Comparison of ENCODE assay signal across 1 cellular context in genomic region chr3:18425641-18426403, GRCh38.
TF ChIP-seq lines count a peak whose summit lies in the region.

No MANE protein-coding gene starts in this region.

TF ChIP-seq in H1, 55 proteins besides CTCF, POLR2A, EP300 and RAD21 (continued from another document):
- TF ChIP-seq TAF1 (IDR thresholded peaks at IDR 0.05; ENCODE audit: low read depth, low read length) (0 out of 2 replicates have a peak, but pooled peaks have one; percentile 16), TEAD4 (IDR thresholded peaks at IDR 0.05; ENCODE audit: low read depth, low read length) (no peak; the same call in 1 of the 2 replicates), CEBPB (IDR thresholded peaks at IDR 0.05; ENCODE audit: low read depth, low read length) (no peak), ATF2 (IDR thresholded peaks at IDR 0.05; ENCODE audit: low read length) (no peak), EZH2 (IDR thresholded peaks at IDR 0.05; ENCODE audit: low read depth, low read length, severe bottlenecking) (no peak), HDAC6 (IDR thresholded peaks at IDR 0.05; ENCODE audit: low read depth, low read length) (no peak), CTBP2 (IDR thresholded peaks at IDR 0.05; ENCODE audit: borderline replicate concordance, insufficient read depth, insufficient read length, low read length) (no peak), SIRT6 (IDR thresholded peaks at IDR 0.05; ENCODE audit: low read length) (no peak), CBX5 (IDR thresholded peaks at IDR 0.05; ENCODE audit: low read depth, low read length) (no peak), CHD7 (IDR thresholded peaks at IDR 0.05; ENCODE audit: insufficient replicate concordance, low read length) (no peak), KDM4A (IDR thresholded peaks at IDR 0.05; ENCODE audit: low read depth, low read length, severe bottlenecking) (peak; percentile 66), SIN3A (conservative IDR thresholded peaks at IDR 0.05 in 1 of 2, IDR thresholded peaks at IDR 0.05 in 1 of 2; ENCODE audit: low read depth in 1 of 2, low read length in 2 of 2) (peak in 1 of 2 experiments; percentile 43; a peak in 2 of 4 replicates), BCL11A (IDR thresholded peaks at IDR 0.05; ENCODE audit: low read depth in 2 of 2, low read length in 2 of 2) (no peak), RNF2 (IDR thresholded peaks at IDR 0.05; ENCODE audit: borderline replicate concordance, low read depth, low read length, missing control alignments, poor library complexity, severe bottlenecking) (no peak), ASH2L (IDR thresholded peaks at IDR 0.05; ENCODE audit: low read length) (peak; percentile 74), TBP (IDR thresholded peaks at IDR 0.05; ENCODE audit: low read depth, low read length) (no peak), PHF8 (conservative IDR thresholded peaks at IDR 0.05; ENCODE audit: low read depth, low read length) (0 out of 2 replicates have a peak, but pooled peaks have one; percentile 9), USF2 (IDR thresholded peaks at IDR 0.05; ENCODE audit: low read length) (no peak), MAX (IDR thresholded peaks at IDR 0.05) (0 out of 2 replicates have a peak, but pooled peaks have one; percentile 19), RBBP5 (IDR thresholded peaks at IDR 0.05; ENCODE audit: borderline replicate concordance, low read depth, low read length) (peak; percentile 72; the same call in 1 of the 2 replicates), SP4 (IDR thresholded peaks at IDR 0.05; ENCODE audit: low read length) (no peak), GTF2F1 (IDR thresholded peaks at IDR 0.05; ENCODE audit: borderline replicate concordance, low read depth, low read length) (no peak), JUN (IDR thresholded peaks at IDR 0.05; ENCODE audit: low read depth, low read length) (no peak), NRF1 (IDR thresholded peaks at IDR 0.05; ENCODE audit: low read depth, low read length) (no peak), HDAC2 (IDR thresholded peaks at IDR 0.05; ENCODE audit: borderline replicate concordance in 1 of 2, low read depth in 2 of 2, low read length in 2 of 2) (peak; percentile 27 to 60; a peak in 1 of 4 replicates), POU5F1 (IDR thresholded peaks at IDR 0.05; ENCODE audit: low read depth, low read length) (no peak), CREB1 (IDR thresholded peaks at IDR 0.05) (no peak; the same call in 1 of the 2 replicates), SIX5 (IDR thresholded peaks at IDR 0.05; ENCODE audit: low read depth, low read length) (no peak)
